In the genomic region with DNA sequence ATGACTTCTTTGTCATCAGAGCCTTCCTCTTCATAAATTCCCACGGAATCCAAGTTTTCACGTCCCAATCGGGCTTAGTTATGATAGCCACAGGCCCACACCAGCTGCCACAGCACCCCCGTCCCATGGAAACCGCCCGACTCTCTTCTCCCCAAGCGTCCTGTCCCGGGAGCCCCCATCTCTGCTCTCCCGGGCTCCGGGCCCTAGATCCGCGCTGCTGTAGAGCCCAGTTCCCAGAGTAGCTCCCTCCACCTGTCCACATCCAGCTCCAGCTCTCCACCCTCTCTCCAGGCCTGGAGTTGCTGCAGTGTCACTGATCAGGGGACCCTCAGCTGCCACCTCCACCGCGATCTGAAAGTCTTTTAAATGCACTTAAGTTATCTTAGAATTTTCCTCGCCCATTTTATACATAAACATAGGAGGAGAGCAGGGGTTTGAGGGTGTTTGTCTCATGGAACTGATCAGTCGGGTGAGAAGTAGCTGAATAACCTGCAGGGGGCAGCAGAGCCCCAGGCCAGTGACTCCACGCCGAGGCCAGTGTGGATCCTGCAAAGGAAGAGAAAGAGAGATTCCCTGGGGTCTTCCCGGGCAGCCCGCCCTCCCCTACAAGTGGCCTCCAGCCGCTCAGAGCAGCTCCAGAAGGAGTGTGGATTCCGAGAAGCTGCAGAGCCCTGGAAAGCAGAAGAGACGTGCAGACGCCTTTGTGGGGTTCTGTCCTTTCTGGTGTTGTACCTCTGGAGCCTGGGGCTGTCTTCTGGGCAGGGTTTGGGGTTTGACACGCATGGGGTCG, we compare ENCODE assay signal across 8 cellular contexts. TPM values are rescaled to one million over a fixed set of nuclear protein-coding genes. Genes with fewer than 3 reads are reported as not detected.
DNase-seq lines count a peak whose midpoint lies in the region; ATAC-seq, FAIRE-seq and TF ChIP-seq lines count a peak whose summit lies in the region.

No MANE protein-coding gene starts in this region.

- peak; percentile 74 for TF ChIP-seq CTCF in AG04450 (IDR thresholded peaks at IDR 0.05; ENCODE audit: low read depth, low read length)
- TF ChIP-seq CTCF in H1 (IDR thresholded peaks at IDR 0.05; ENCODE audit: control extremely low read depth in 1 of 3, insufficient read depth in 1 of 3, low read depth in 1 of 3, low read length in 3 of 3) = peak; percentile 79 to 84 (median 80)

- H2BK120ac ChIP-seq in H1 (replicated peaks; ENCODE audit: low read depth, low read length) (no peak overlapping the region), mesendoderm (ENCODE audit: low read depth, low read length) (no peak overlapping the region)

- H2BK20ac ChIP-seq in H1 (ENCODE audit: low read length) = no peak overlapping the region

- DNase-seq in AG04450 (ENCODE audit: low read depth, low spot score) = no peak
- DNase-seq in NCI-H748 treated with DMSO at 0.1 percent for 48 hours (lab: John Stamatoyannopoulos, UW) = peak; percentile 28
- peak; percentile 48 to 57 for DNase-seq in activated CD8-positive, alpha-beta memory T cell treated with anti-CD3 and anti-CD28 coated beads for 1 hour (ENCODE audit: extremely low read depth in 1 of 2, low read depth in 1 of 2)
- peak; percentile 57 to 87 for DNase-seq in H1 (ENCODE audit: low read depth in 1 of 2, low spot score in 2 of 2)
- peak; percentile 87 for DNase-seq in mesendoderm
- peak; percentile 60 for DNase-seq in stimulated activated CD8-positive, alpha-beta memory T cell treated with anti-CD3 and anti-CD28 coated beads, Interleukin-15, amount 100 ng/mL, for 1 hour (ENCODE audit: low read depth)
- DNase-seq in NCI-H2107 (lab: John Stamatoyannopoulos, UW) = no peak

- H3K4me1 ChIP-seq in H1 (replicated peaks in 1 of 4; ENCODE audit: control insufficient read depth in 3 of 4, insufficient read depth in 4 of 4, low read length in 3 of 4) (peaks cover 0 to 7% (median 4%) of the 10 kb centered on the region in 4 experiments; a peak in 5 of 7 replicates), mesendoderm (ENCODE audit: control insufficient read depth, low read depth, low read length) (no peaks in the 10 kb centered on the region)

- no peaks in the 10 kb centered on the region for H4K20me1 ChIP-seq in H1 (replicated peaks in 1 of 2; ENCODE audit: control insufficient read depth in 1 of 2, insufficient read depth in 2 of 2, low read length in 2 of 2)

- no peak overlapping the region for H3K4ac ChIP-seq in H1 (replicated peaks; ENCODE audit: insufficient read length, low read depth, low read length)
- H3K4ac ChIP-seq in mesendoderm (ENCODE audit: low read depth, low read length) = no peak overlapping the region

- H3K79me1 ChIP-seq in H1 (ENCODE audit: low read depth, low read length) (no peaks in the 10 kb centered on the region), mesendoderm (ENCODE audit: low read length) (no peaks in the 10 kb centered on the region)

- H3K79me2 ChIP-seq in H1 (ENCODE audit: control insufficient read depth in 1 of 2, insufficient read depth in 2 of 2, low read length in 2 of 2) (no peaks in the 10 kb centered on the region), mesendoderm (ENCODE audit: control insufficient read depth, insufficient read depth, low read length) (no peaks in the 10 kb centered on the region)

- no peak for TF ChIP-seq EP300 in H1 (IDR thresholded peaks at IDR 0.05; ENCODE audit: borderline replicate concordance in 1 of 2, low read depth in 2 of 2, low read length in 2 of 2)

- H3K36me3 ChIP-seq in H1 (ENCODE audit: control insufficient read depth in 2 of 4, insufficient read depth in 4 of 4, low read length in 3 of 4) (no peaks in the 10 kb centered on the region), mesendoderm (ENCODE audit: control insufficient read depth, insufficient read depth, low read length) (no peaks in the 10 kb centered on the region)

- H3K23me2 ChIP-seq in H1 (ENCODE audit: low read depth, low read length) = peaks cover 8% of the 10 kb centered on the region; the same call in 1 of the 2 replicates

- no peak overlapping the region for H4K91ac ChIP-seq in H1 (replicated peaks; ENCODE audit: insufficient read length, low read length)

- CTCF ChIA-PET in AG04450 (lab: Charles Lee) = interaction anchor here (0.5 to 3.7 kb wide), 19 partner anchors 9 to 177 kb away, joined by 3 to 32 read pairs (median 4); partner anchors contain the start of genes ZNF20, ZNF491 and ZNF700
- CTCF ChIA-PET in H1 (lab: Charles Lee; ENCODE audit: partially characterized antibody) = interaction anchor here (0.6 to 5.9 kb wide), 29 partner anchors 8 to 402 kb away, joined by 3 to 92 read pairs (median 5); partner anchors contain the start of genes ZNF20, ZNF442, ZNF700 and ZNF878

- H3K27me3 ChIP-seq in AG04450 (ENCODE audit: control insufficient read depth, insufficient read depth, low read length) (no peaks in the 10 kb centered on the region), H1 (replicated peaks in 1 of 4; ENCODE audit: control insufficient read depth in 3 of 4, extremely low read depth in 1 of 4, insufficient read depth in 3 of 4, low read length in 3 of 4) (peaks cover 0 to 13% (median 7%) of the 10 kb centered on the region in 4 experiments; a peak in 5 of 7 replicates), mesendoderm (ENCODE audit: insufficient read depth, low read length, poor library complexity) (no peaks in the 10 kb centered on the region)

- no peak overlapping the region for H3K14ac ChIP-seq in H1 (ENCODE audit: insufficient read length)

- H2AK5ac ChIP-seq in H1 (ENCODE audit: low read depth, low read length) (no peak overlapping the region), mesendoderm (ENCODE audit: low read length) (no peak overlapping the region)

- H3K9ac ChIP-seq in H1 (replicated peaks in 1 of 4; ENCODE audit: extremely low read depth in 1 of 4, low read depth in 3 of 4, low read length in 3 of 4) (no peak overlapping the region), mesendoderm (ENCODE audit: low read length) (no peak overlapping the region)

- no peak for TF ChIP-seq POLR2A in H1 (IDR thresholded peaks at IDR 0.05; ENCODE audit: control extremely low read depth in 1 of 2, low read depth in 2 of 2, low read length in 2 of 2)

- FAIRE-seq in H1 (lab: Jason Lieb, UNC) = peak; percentile 13

- no peak overlapping the region; the same call in 1 of the 2 replicates for H2BK12ac ChIP-seq in H1 (ENCODE audit: low read depth, low read length)

- H3K56ac ChIP-seq in H1 (replicated peaks; ENCODE audit: insufficient read length, low read depth, low read length) = no peak overlapping the region
- H3K56ac ChIP-seq in mesendoderm (ENCODE audit: low read length) = peak overlapping the region; percentile 68

- no peak overlapping the region for H3K4me3 ChIP-seq in AG04450 (ENCODE audit: low read depth, low read length)
- H3K4me3 ChIP-seq in H1 (ENCODE audit: extremely low read depth in 1 of 4, insufficient read depth in 2 of 4, low read depth in 3 of 4, low read length in 4 of 4) = peak overlapping the region in 2 of 4 experiments; percentile 66 to 68; a peak in 3 of 8 replicates
- no peak overlapping the region for H3K4me3 ChIP-seq in mesendoderm (ENCODE audit: low read length)

- no peak overlapping the region for H4K8ac ChIP-seq in H1 (ENCODE audit: extremely low read depth, insufficient read depth, low read length)
- H4K8ac ChIP-seq in mesendoderm (ENCODE audit: low read depth, low read length) = no peak overlapping the region

- no peak overlapping the region for H2BK5ac ChIP-seq in H1 (ENCODE audit: low read depth, low read length)
- no peak overlapping the region for H2BK5ac ChIP-seq in mesendoderm (ENCODE audit: low read length)

- peak; percentile 37 for ATAC-seq in GM21529 (IDR thresholded peaks at IDR 0.05; ENCODE audit: unreplicated experiment)

- H3K4me2 ChIP-seq in H1 (ENCODE audit: insufficient read depth in 1 of 2, low read depth in 2 of 2, low read length in 2 of 2) = peak overlapping the region; percentile 72 to 89
- no peak overlapping the region for H3K4me2 ChIP-seq in mesendoderm (ENCODE audit: low read length)

- no peak overlapping the region for H3K23ac ChIP-seq in H1 (ENCODE audit: insufficient read length)
- no peak overlapping the region for H3K23ac ChIP-seq in mesendoderm (ENCODE audit: low read length)

- 35% methylated on average over 25 of the region's 26 CpGs; no CpG with 5 or more reads in 1 of the 2 experiments for WGBS in H1 (ENCODE audit: extremely low coverage in 1 of 2, insufficient coverage in 1 of 2, insufficient read length in 1 of 2, insufficient replicate concordance in 2 of 2, low coverage in 1 of 2, low lambda C conversion rate in 2 of 2, missing lambda C conversion rate in 1 of 2), 2 experiments
- no CpG with 5 or more reads among the region's 26 CpGs for WGBS in mesendoderm (ENCODE audit: extremely low coverage, insufficient coverage, low lambda C conversion rate)

- no peak overlapping the region for H2AFZ ChIP-seq in H1 (ENCODE audit: low read length)

- TF ChIP-seq RAD21 in H1 (IDR thresholded peaks at IDR 0.05 in 1 of 2, conservative IDR thresholded peaks at IDR 0.05 in 1 of 2; ENCODE audit: low read depth in 2 of 2, low read length in 2 of 2) = peak; percentile 86 to 90

- H3K18ac ChIP-seq in H1 (ENCODE audit: extremely low read depth, low read length) (no peak overlapping the region), mesendoderm (ENCODE audit: low read length) (no peak overlapping the region)

- POLR2A ChIA-PET in AG04450 (lab: Yijun Ruan, JAX) = interaction anchor here (0.6 to 1.0 kb wide), 2 partner anchors 25 to 207 kb away, joined by 3 to 6 read pairs; no protein-coding TSS in a partner anchor
- POLR2A ChIA-PET in H1 (lab: Charles Lee; ENCODE audit: partially characterized antibody) = interaction anchor here (0.8 to 3.2 kb wide), 12 partner anchors 24 to 193 kb away, joined by 3 to 73 read pairs (median 4); partner anchors contain the start of genes ZNF20, ZNF625, ZNF700 and ZNF844

- H4K5ac ChIP-seq in H1 (ENCODE audit: insufficient read length, low read depth, low read length) (no peak overlapping the region), mesendoderm (ENCODE audit: low read length) (no peak overlapping the region)

- H3K9me3 ChIP-seq in AG04450 (ENCODE audit: control insufficient read depth, insufficient read depth, low read length) (peaks cover 5% of the 10 kb centered on the region; the same call in 1 of the 2 replicates), H1 (ENCODE audit: insufficient read depth in 2 of 2, low read depth in 1 of 2, low read length in 1 of 2) (no peaks in the 10 kb centered on the region)

- H3K27ac ChIP-seq in AG04450 (ENCODE audit: low read depth, low read length) = no peak overlapping the region
- no peak overlapping the region for H3K27ac ChIP-seq in H1 (ENCODE audit: low read depth, low read length)
- no peak overlapping the region for H3K27ac ChIP-seq in mesendoderm (ENCODE audit: low read depth, low read length)

- no peak overlapping the region for H2BK15ac ChIP-seq in H1 (ENCODE audit: low read length)
- no peak overlapping the region for H2BK15ac ChIP-seq in mesendoderm (replicated peaks; ENCODE audit: low read depth)

RNA-seq across cellular contexts. Expression of gene ZNF763, which starts 1.1 kb away (rescaled TPM):
- 2.1 and 3.0 TPM in 2 replicates for polyA plus RNA-seq in AG04450 (2011; rRNA removed)
- 1.4 and 3.2 TPM in 2 replicates for polyA minus RNA-seq in AG04450 (2011; rRNA and poly(A)+ RNA removed)
- total RNA-seq in H1 (2021; fragmentation: NEBNext Ultra II Directional; extraction: Animal tissue kit (Norgen Biotek cat#: 25700)) = 1.7 TPM in 2 replicates
- 0.39 and 0.46 TPM in 2 replicates for polyA plus RNA-seq in H1 (2011; rRNA removed)
- polyA plus RNA-seq in H1 (2011; cell fraction: cytosol; rRNA removed) = 1.5 TPM
- 0.31 TPM for polyA plus RNA-seq in H1 (2011; cell fraction: nucleus; rRNA removed)
- polyA plus RNA-seq in H1 (2012, experiment 1 of 2) = 0.83 to 2.6 TPM (median 1.2 TPM) in 4 replicates
- 0.30 TPM for polyA plus RNA-seq in H1 (2012, experiment 2 of 2)
- 0.59 TPM for polyA plus RNA-seq in H1 (2013, experiment 1 of 2)
- polyA plus RNA-seq in H1 (2013, experiment 2 of 2) = 0.64 TPM
- 1.1 and 2.1 TPM in 2 replicates for polyA minus RNA-seq in H1 (2011; rRNA and poly(A)+ RNA removed)
- 0.81 TPM for polyA minus RNA-seq in H1 (2011; cell fraction: cytosol; rRNA and poly(A)+ RNA removed)
- polyA minus RNA-seq in H1 (2011; cell fraction: nucleus; rRNA and poly(A)+ RNA removed) = 4.9 TPM
- 0.52 TPM for polyA plus RNA-seq in mesendoderm (2013, experiment 1 of 2)
- polyA plus RNA-seq in mesendoderm (2013, experiment 2 of 2) = 0.59 TPM

RNA-seq across cellular contexts. Expression of gene ZNF700, which starts 38.9 kb away (rescaled TPM):
- polyA plus RNA-seq in AG04450 (2011; rRNA removed) (6.6 and 8.4 TPM in 2 replicates), H1 (2011; rRNA removed) (1.5 and 3.0 TPM in 2 replicates)
- 4.1 and 6.7 TPM in 2 replicates for polyA minus RNA-seq in AG04450 (2011; rRNA and poly(A)+ RNA removed)
- total RNA-seq in H1 (2021; fragmentation: NEBNext Ultra II Directional; extraction: Animal tissue kit (Norgen Biotek cat#: 25700)) = 9.4 and 10.5 TPM in 2 replicates
- 4.7 TPM for polyA plus RNA-seq in H1 (2011; cell fraction: cytosol; rRNA removed)
- 2.8 TPM for polyA plus RNA-seq in H1 (2011; cell fraction: nucleus; rRNA removed)
- 4.9 to 7.8 TPM (median 6.0 TPM) in 4 replicates for polyA plus RNA-seq in H1 (2012, experiment 1 of 2)
- 0.63 TPM for polyA plus RNA-seq in H1 (2012, experiment 2 of 2)
- polyA plus RNA-seq in H1 (2013, experiment 1 of 2) = 4.8 TPM
- 4.3 TPM for polyA plus RNA-seq in H1 (2013, experiment 2 of 2)
- polyA minus RNA-seq in H1 (2011; rRNA and poly(A)+ RNA removed) = 5.3 and 10.0 TPM in 2 replicates
- 5.7 TPM for polyA minus RNA-seq in H1 (2011; cell fraction: cytosol; rRNA and poly(A)+ RNA removed)
- 9.8 TPM for polyA minus RNA-seq in H1 (2011; cell fraction: nucleus; rRNA and poly(A)+ RNA removed)
- polyA plus RNA-seq in mesendoderm (2013, experiment 1 of 2) = 3.5 TPM
- polyA plus RNA-seq in mesendoderm (2013, experiment 2 of 2) = 3.5 TPM

Comparison
In these comparisons a context has a peak if more than half of its experiments do, and no peak if none do; other contexts are left out.
1. DNase-seq: peak in NCI-H748 treated with DMSO at 0.1 percent for 48 hours (single experiment), activated CD8-positive, alpha-beta memory T cell treated with anti-CD3 and anti-CD28 coated beads for 1 hour (2 of 2), H1 (2 of 2), mesendoderm (single experiment) and stimulated activated CD8-positive, alpha-beta memory T cell treated with anti-CD3 and anti-CD28 coated beads, Interleukin-15, amount 100 ng/mL, for 1 hour (single experiment); none in AG04450 (single experiment) and NCI-H2107 (single experiment).